Comparison of ENCODE assay signal across 20 cellular contexts in genomic region chr16:2278956-2279800, GRCh38. TPM values are rescaled to one million over a fixed set of nuclear protein-coding genes. Genes with fewer than 3 reads are reported as not detected.
"Had no signal": no experiment of that assay in that cellular context is flagged by ENCODE, and none has a peak within 500 bp of the region (broad histone marks: within the 10 kb centered on the region; RNA-seq: fewer than 3 reads in every experiment).

No MANE protein-coding gene starts in this region.

- H3K27ac Mint-ChIP-seq: activated naive CD8-positive, alpha-beta T cell treated with anti-CD3 and anti-CD28 coated beads for 36 hours; mesothelial cell of epicardium; nephron; stimulated activated effector memory CD8-positive, alpha-beta T cell treated with anti-CD3 and anti-CD28 coated beads, Interleukin-12 subunit alpha, Interleukin-12 subunit beta, amount 100 ng/mL, for 72 hours had no signal

- H3K36me3 Mint-ChIP-seq: activated naive CD8-positive, alpha-beta T cell treated with anti-CD3 and anti-CD28 coated beads for 36 hours; mesothelial cell of epicardium had no signal

- H3K9me3 Mint-ChIP-seq: activated naive CD8-positive, alpha-beta T cell treated with anti-CD3 and anti-CD28 coated beads for 36 hours; mesothelial cell of epicardium; nephron; stimulated activated effector memory CD8-positive, alpha-beta T cell treated with anti-CD3 and anti-CD28 coated beads, Interleukin-12 subunit alpha, Interleukin-12 subunit beta, amount 100 ng/mL, for 72 hours had no signal

- H3K27ac ChIP-seq: foreskin keratinocyte, parathyroid adenoma, right lobe of liver, stomach, transverse colon, VCaP had no signal

- H3K4me3 ChIP-seq: right lobe of liver, stomach, transverse colon had no signal

- H3K27me3 Mint-ChIP-seq: activated naive CD8-positive, alpha-beta T cell treated with anti-CD3 and anti-CD28 coated beads for 36 hours had no signal

- H3K4me1 Mint-ChIP-seq: activated naive CD8-positive, alpha-beta T cell treated with anti-CD3 and anti-CD28 coated beads for 36 hours; mesothelial cell of epicardium; stimulated activated effector memory CD8-positive, alpha-beta T cell treated with anti-CD3 and anti-CD28 coated beads, Interleukin-12 subunit alpha, Interleukin-12 subunit beta, amount 100 ng/mL, for 72 hours had no signal

- H3K4me1 ChIP-seq: foreskin keratinocyte, parathyroid adenoma, right lobe of liver, stomach, transverse colon had no signal

- H3K9ac ChIP-seq: parathyroid adenoma had no signal

- DNase-seq: activated CD4-positive, alpha-beta T cell treated with anti-CD3 and anti-CD28 coated beads for 1 hour; activated naive CD8-positive, alpha-beta T cell treated with anti-CD3 and anti-CD28 coated beads for 36 hours; activated T-cell treated with anti-CD3 and anti-CD28 coated beads, Interleukin-2, amount 50 U/mL, for 1 hour; cerebellar nuclear complex; cortex of kidney; effector CD4-positive, alpha-beta T cell; erythroblast; foreskin keratinocyte; left ventricle myocardium superior; mammary epithelial cell; right lobe of liver; small intestine; stimulated activated CD4-positive, alpha-beta T cell treated with anti-CD3 and anti-CD28 coated beads, Interleukin-2, amount 100 ng/mL, for 24 hours; stomach; transverse colon had no signal

- H3K36me3 ChIP-seq: right lobe of liver, transverse colon had no signal

- H3K4me3 Mint-ChIP-seq: activated naive CD8-positive, alpha-beta T cell treated with anti-CD3 and anti-CD28 coated beads for 36 hours; mesothelial cell of epicardium; nephron; stimulated activated effector memory CD8-positive, alpha-beta T cell treated with anti-CD3 and anti-CD28 coated beads, Interleukin-12 subunit alpha, Interleukin-12 subunit beta, amount 100 ng/mL, for 72 hours had no signal

- H3K27me3 ChIP-seq: right lobe of liver, stomach, transverse colon had no signal

- H3K9me3 ChIP-seq: right lobe of liver, stomach, transverse colon had no signal

RNA-seq across cellular contexts. Expression of gene DNASE1L2, which starts 42.9 kb away (rescaled TPM):
- total RNA-seq: stomach had no signal
